ENCODE assay signal across 24 cellular contexts in genomic region chr11:126592496-126593410, GRCh38.
A peak's percentile ranks its signal among the peaks of the same experiment; 100 is the strongest.
DNase-seq lines count a peak whose midpoint lies in the region; ATAC-seq and TF ChIP-seq lines count a peak whose summit lies in the region.
"Had no signal": no experiment of that assay in that cellular context is flagged by ENCODE, and none has a peak within 500 bp of the region (broad histone marks: within the 10 kb centered on the region; RNA-seq: fewer than 3 reads in every experiment).

No MANE protein-coding gene starts in this region.

- no peaks in the 10 kb centered on the region for H3K79me2 ChIP-seq in mammary epithelial cell (ENCODE audit: insufficient read depth, low read length)

- in situ Hi-C loops in mammary epithelial cell (cut with MboI; ENCODE audit: low sequenced_read_pairs in 2 of 2) = no loop called here

- H3K36me3 ChIP-seq in mammary epithelial cell (ENCODE audit: insufficient read depth, low read length) (no peaks in the 10 kb centered on the region), breast epithelium (no peaks in the 10 kb centered on the region)
- H3K36me3 ChIP-seq: transverse colon had no signal

- H3K4me1 Mint-ChIP-seq in T-cell (no peaks in the 10 kb centered on the region), chondrocyte (ENCODE audit: low read depth) (peaks cover 6% of the 10 kb centered on the region)
- H3K4me1 Mint-ChIP-seq: activated naive CD8-positive, alpha-beta T cell treated with anti-CD3 and anti-CD28 coated beads for 36 hours; memory B cell; stimulated activated memory B cell treated with anti-CD40 and anti-IgM and Interleukin-4, amounts not matched to agents 10 μg/mL and 1 μg/mL and 100 μg/mL, for 72 hours had no signal

- BruUV-seq in mammary epithelial cell (replicated peaks; lab: Mats Ljungman, UMichigan) = no TSS peak

- H3K36me3 Mint-ChIP-seq in T-cell = no peaks in the 10 kb centered on the region
- no peaks in the 10 kb centered on the region for H3K36me3 Mint-ChIP-seq in chondrocyte (ENCODE audit: low read depth)
- H3K36me3 Mint-ChIP-seq: activated naive CD8-positive, alpha-beta T cell treated with anti-CD3 and anti-CD28 coated beads for 36 hours; memory B cell; stimulated activated memory B cell treated with anti-CD40 and anti-IgM and Interleukin-4, amounts not matched to agents 10 μg/mL and 1 μg/mL and 100 μg/mL, for 72 hours had no signal

- ATAC-seq in foreskin keratinocyte = peak; percentile 8
- no peak for ATAC-seq in T-cell (replicated peaks in 1 of 4)
- ATAC-seq: A549; activated CD8-positive, alpha-beta T cell treated with anti-CD3 and anti-CD28 coated beads for 36 hours; body of pancreas; stimulated activated memory B cell treated with anti-CD40 and anti-IgM and Interleukin-4, amounts not matched to agents 10 μg/mL and 1 μg/mL and 100 μg/mL, for 72 hours had no signal

- CTCF ChIA-PET in mammary epithelial cell (lab: Charles Lee; ENCODE audit: low non-redundant PET) (no interaction called here), T-cell (lab: Charles Lee) (interaction anchor here in 1 of 2 donors (0.6 kb wide), 1 partner anchor 287 kb away, joined by 4 read pairs; no protein-coding TSS in a partner anchor)

- H3K9me3 Mint-ChIP-seq in T-cell (no peaks in the 10 kb centered on the region), chondrocyte (ENCODE audit: low read depth) (no peaks in the 10 kb centered on the region)
- H3K9me3 Mint-ChIP-seq: activated CD8-positive, alpha-beta T cell treated with anti-CD3 and anti-CD28 coated beads for 36 hours; activated naive CD8-positive, alpha-beta T cell treated with anti-CD3 and anti-CD28 coated beads for 36 hours; dendritic cell treated with granulocyte-macrophage colony-stimulating factor and Interleukin-4, amounts not matched to agents 40 ng/mL and 50 ng/mL, for 4 days; memory B cell; nephron; stimulated activated memory B cell treated with anti-CD40 and anti-IgM and Interleukin-4, amounts not matched to agents 10 μg/mL and 1 μg/mL and 100 μg/mL, for 72 hours had no signal

- H3K27ac Mint-ChIP-seq in T-cell (no peak overlapping the region), chondrocyte (ENCODE audit: unreplicated experiment) (no peak overlapping the region)
- H3K27ac Mint-ChIP-seq: activated CD8-positive, alpha-beta T cell treated with anti-CD3 and anti-CD28 coated beads for 36 hours; activated naive CD8-positive, alpha-beta T cell treated with anti-CD3 and anti-CD28 coated beads for 36 hours; dendritic cell treated with granulocyte-macrophage colony-stimulating factor and Interleukin-4, amounts not matched to agents 40 ng/mL and 50 ng/mL, for 4 days; memory B cell; stimulated activated memory B cell treated with anti-CD40 and anti-IgM and Interleukin-4, amounts not matched to agents 10 μg/mL and 1 μg/mL and 100 μg/mL, for 72 hours had no signal

- no peak overlapping the region for H3K9ac ChIP-seq in mammary epithelial cell (ENCODE audit: insufficient read depth, low read length)

- no peaks in the 10 kb centered on the region for H4K20me1 ChIP-seq in mammary epithelial cell (ENCODE audit: insufficient read depth, low read length)

- peak overlapping the region; percentile 31 for H2AFZ ChIP-seq in mammary epithelial cell (ENCODE audit: low read depth, low read length)

- H3K4me3 Mint-ChIP-seq in T-cell (no peak overlapping the region), chondrocyte (ENCODE audit: unreplicated experiment) (no peak overlapping the region)
- H3K4me3 Mint-ChIP-seq: activated CD8-positive, alpha-beta T cell treated with anti-CD3 and anti-CD28 coated beads for 36 hours; activated naive CD8-positive, alpha-beta T cell treated with anti-CD3 and anti-CD28 coated beads for 36 hours; dendritic cell treated with granulocyte-macrophage colony-stimulating factor and Interleukin-4, amounts not matched to agents 40 ng/mL and 50 ng/mL, for 4 days; memory B cell; nephron; stimulated activated memory B cell treated with anti-CD40 and anti-IgM and Interleukin-4, amounts not matched to agents 10 μg/mL and 1 μg/mL and 100 μg/mL, for 72 hours had no signal

- no peak for TF ChIP-seq POLR2A in breast epithelium (IDR thresholded peaks at IDR 0.05)

- no peak overlapping the region for H3K27ac ChIP-seq in mammary epithelial cell (ENCODE audit: insufficient read depth, low read depth, low read length)
- H3K27ac ChIP-seq in breast epithelium = peak overlapping the region in 1 of 2 donors; percentile 59
- H3K27ac ChIP-seq in foreskin keratinocyte = no peak overlapping the region
- H3K27ac ChIP-seq: A549, body of pancreas, transverse colon, VCaP had no signal

- intact Hi-C loops in mammary epithelial cell (cut with micrococcal nuclease) (no loop called here), breast epithelium (cut with DNase I; ENCODE audit: low total_unique reads) (no loop called here)

- H3K4me1 ChIP-seq in mammary epithelial cell (ENCODE audit: insufficient read depth, low read length) = peaks cover 9% of the 10 kb centered on the region
- no peaks in the 10 kb centered on the region for H3K4me1 ChIP-seq in breast epithelium
- H3K4me1 ChIP-seq in foreskin keratinocyte = no peaks in the 10 kb centered on the region
- H3K4me1 ChIP-seq: A549, body of pancreas, transverse colon had no signal

- H3K9me3 ChIP-seq in mammary epithelial cell (replicated peaks; ENCODE audit: insufficient read depth, low read length) (no peaks in the 10 kb centered on the region), breast epithelium (no peaks in the 10 kb centered on the region)
- H3K9me3 ChIP-seq: A549, body of pancreas, transverse colon had no signal

- no peak overlapping the region for H3K4me3 ChIP-seq in mammary epithelial cell (replicated peaks in 1 of 3; ENCODE audit: insufficient read depth in 1 of 3, low read depth in 2 of 3, low read length in 3 of 3)
- H3K4me3 ChIP-seq in breast epithelium = no peak overlapping the region
- H3K4me3 ChIP-seq: A549, body of pancreas, transverse colon had no signal

- peak; percentile 33 for DNase-seq in mammary epithelial cell
- no peak for DNase-seq in breast epithelium (ENCODE audit: low spot score in 2 of 2)
- peak; percentile 55 for DNase-seq in NCI-H510A treated with DMSO at 0.1 percent for 48 hours (lab: John Stamatoyannopoulos, UW)
- DNase-seq in foreskin keratinocyte = no peak
- DNase-seq in hippocampal formation (lab: John Stamatoyannopoulos, UW) = no peak
- DNase-seq in DMS53 (lab: John Stamatoyannopoulos, UW) = no peak
- DNase-seq in T-cell = no peak
- no peak for DNase-seq in chondrocyte (ENCODE audit: low spot score)
- DNase-seq: activated CD8-positive, alpha-beta T cell treated with anti-CD3 and anti-CD28 coated beads for 36 hours; activated naive CD8-positive, alpha-beta T cell treated with anti-CD3 and anti-CD28 coated beads for 36 hours; activated T-cell treated with anti-CD3 and anti-CD28 coated beads, Interleukin-2, amount 50 U/mL, for 48 hours; body of pancreas; C1 segment of cervical spinal cord; erythroblast; KG1; NCI-H1436; stimulated activated CD4-positive, alpha-beta T cell treated with anti-CD3 and anti-CD28 coated beads, Interleukin-12 subunit alpha, Interleukin-12 subunit beta, amount 100 ng/mL, for 4 hours; transverse colon had no signal

- no peak overlapping the region for H3K4me2 ChIP-seq in mammary epithelial cell (ENCODE audit: insufficient read depth, low read depth, low read length)
- H3K4me2 ChIP-seq: A549 had no signal

- dilution Hi-C loops in mammary epithelial cell (cut with HindIII; ENCODE audit: low sequenced_read_pairs) = no loop called here

- no peaks in the 10 kb centered on the region for H3K27me3 ChIP-seq in mammary epithelial cell (ENCODE audit: insufficient read depth, low read length)
- H3K27me3 ChIP-seq in breast epithelium = no peaks in the 10 kb centered on the region
- H3K27me3 ChIP-seq in foreskin keratinocyte = no peaks in the 10 kb centered on the region
- H3K27me3 ChIP-seq: body of pancreas, transverse colon had no signal

- H3K27me3 Mint-ChIP-seq in T-cell (no peaks in the 10 kb centered on the region), chondrocyte (ENCODE audit: low read depth) (no peaks in the 10 kb centered on the region)
- H3K27me3 Mint-ChIP-seq: activated CD8-positive, alpha-beta T cell treated with anti-CD3 and anti-CD28 coated beads for 36 hours; dendritic cell treated with granulocyte-macrophage colony-stimulating factor and Interleukin-4, amounts not matched to agents 40 ng/mL and 50 ng/mL, for 4 days; stimulated activated memory B cell treated with anti-CD40 and anti-IgM and Interleukin-4, amounts not matched to agents 10 μg/mL and 1 μg/mL and 100 μg/mL, for 72 hours had no signal

- 78% methylated on average over 17 of the region's 21 CpGs for WGBS in mammary epithelial cell (ENCODE audit: low coverage, missing lambda C conversion rate)

- POLR2A ChIA-PET in T-cell (lab: Charles Lee) = no interaction called here

- TF ChIP-seq CTCF in mammary epithelial cell (conservative IDR thresholded peaks at IDR 0.05 in 1 of 2, IDR thresholded peaks at IDR 0.05 in 1 of 2; ENCODE audit: extremely low read depth in 1 of 2, insufficient read depth in 1 of 2, low read depth in 1 of 2, low read length in 2 of 2) (no peak), breast epithelium (IDR thresholded peaks at IDR 0.05) (no peak), foreskin keratinocyte (conservative IDR thresholded peaks at IDR 0.05) (no peak), chondrocyte (IDR thresholded peaks at IDR 0.05) (no peak)

Comparison
In these comparisons a context has a peak if more than half of its experiments do, and no peak if none do; other contexts are left out.
1. DNase-seq: peak in mammary epithelial cell (single experiment) and NCI-H510A treated with DMSO at 0.1 percent for 48 hours (single experiment); none in breast epithelium (0 of 2), foreskin keratinocyte (0 of 2), hippocampal formation (0 of 2), DMS53 (single experiment), T-cell (0 of 34) and chondrocyte (single experiment).